ENCODE assay signal across 8 cellular contexts in the genomic region with DNA sequence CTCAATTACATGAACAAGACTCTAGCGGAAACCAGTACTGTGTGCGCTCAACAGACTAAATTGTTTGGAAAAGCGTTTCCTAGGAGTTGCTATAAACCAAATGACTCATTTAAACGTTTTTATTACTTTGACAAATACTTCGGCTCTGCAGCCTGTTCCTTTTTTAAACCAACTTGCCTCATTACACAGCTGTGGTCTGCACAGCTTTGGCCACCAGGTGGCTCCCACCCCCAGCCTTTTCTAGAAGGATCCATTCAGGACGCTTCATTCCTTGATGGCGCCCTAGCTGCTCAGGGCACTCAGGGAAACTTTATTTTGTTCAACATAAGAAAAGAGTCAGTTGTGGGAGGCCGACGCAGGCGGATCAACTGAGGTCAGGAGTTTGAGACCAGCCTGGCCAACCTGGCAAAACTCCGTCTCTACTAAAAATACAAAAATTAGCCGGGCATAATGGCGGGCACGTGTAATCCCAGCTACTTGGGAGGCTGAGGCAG. TPM values are rescaled to one million over a fixed set of nuclear protein-coding genes. Genes with fewer than 3 reads are reported as not detected.
A peak's percentile ranks its signal among the peaks of the same experiment; 100 is the strongest.
DNase-seq lines count a peak whose midpoint lies in the region; ATAC-seq, FAIRE-seq and TF ChIP-seq lines count a peak whose summit lies in the region.

No MANE protein-coding gene starts in this region.

- H2AFZ ChIP-seq in fibroblast of lung (ENCODE audit: low read length) = peak overlapping the region; percentile 55

- no peaks in the 10 kb centered on the region for H4K20me1 ChIP-seq in fibroblast of lung (ENCODE audit: control insufficient read depth, extremely low read depth, insufficient read depth, low read length)

- TF ChIP-seq CTCF in fibroblast of lung (conservative IDR thresholded peaks at IDR 0.05 in 1 of 2, IDR thresholded peaks at IDR 0.05 in 1 of 2; ENCODE audit: low read depth in 1 of 2, low read length in 2 of 2) = peak; percentile 89 to 94
- peak; percentile 93 for TF ChIP-seq CTCF in natural killer cell (IDR thresholded peaks at IDR 0.05)

- H3K27me3 Mint-ChIP-seq in natural killer cell (ENCODE audit: low read depth in 2 of 2) = peaks cover 37 to 43% of the 10 kb centered on the region in 2 donors

- DNase-seq in activated gamma-delta T cell treated with Interleukin-2 at 50 U/mL for 16 hours (peak; percentile 72), activated gamma-delta T cell (lab: John Stamatoyannopoulos, UW) (no peak), HuH-7.5 (ENCODE audit: low spot score) (peak; percentile 66), RCC 7860 (ENCODE audit: low spot score) (peak; percentile 95), fibroblast of lung (ENCODE audit: low read depth in 2 of 2) (peak; percentile 91 to 98), natural killer cell (peak; percentile 59)
- peak; percentile 79 for DNase-seq in activated T-cell treated with anti-CD3 and anti-CD28 coated beads, Interleukin-2, amount 50 U/mL, for 48 hours
- peak; percentile 47 to 79 for DNase-seq in stimulated activated effector memory CD8-positive, alpha-beta T cell treated with anti-CD3 and anti-CD28 coated beads, Interleukin-12 subunit alpha, Interleukin-12 subunit beta, amount 100 ng/mL, for 72 hours (ENCODE audit: low spot score in 2 of 2)

- H3K4me3 ChIP-seq in fibroblast of lung (replicated peaks in 1 of 4; ENCODE audit: control extremely low read depth in 1 of 4, insufficient read depth in 1 of 4, low read depth in 3 of 4, low read length in 4 of 4) = no peak overlapping the region

- H3K4me1 ChIP-seq in fibroblast of lung (ENCODE audit: control insufficient read depth, extremely low read depth, insufficient read depth, low read length) = peaks cover 7% of the 10 kb centered on the region

- FAIRE-seq in RCC 7860 (lab: Jason Lieb, UNC) = peak; percentile 89

- H3K27me3 ChIP-seq in fibroblast of lung (ENCODE audit: control insufficient read depth, insufficient read depth, low read length) = no peaks in the 10 kb centered on the region

- H3K36me3 ChIP-seq in fibroblast of lung (ENCODE audit: control insufficient read depth, insufficient read depth, low read length) = no peaks in the 10 kb centered on the region

- peak overlapping the region; percentile 92 for H3K4me2 ChIP-seq in fibroblast of lung (ENCODE audit: extremely low read depth, insufficient read depth, low read length)

- no peak overlapping the region for H3K9ac ChIP-seq in fibroblast of lung (ENCODE audit: insufficient read depth, low read length)

- peak overlapping the region; percentile 95 for H3K27ac ChIP-seq in fibroblast of lung (ENCODE audit: insufficient read depth, low read length)

- H3K9me3 ChIP-seq in fibroblast of lung (ENCODE audit: control insufficient read depth, insufficient read depth, low read depth, low read length) = no peaks in the 10 kb centered on the region

- no peaks in the 10 kb centered on the region for H3K79me2 ChIP-seq in fibroblast of lung (ENCODE audit: control insufficient read depth, insufficient read depth, low read length)

- H3K36me3 Mint-ChIP-seq in natural killer cell = no peaks in the 10 kb centered on the region
- no peaks in the 10 kb centered on the region for H3K36me3 Mint-ChIP-seq in stimulated activated effector memory CD8-positive, alpha-beta T cell treated with anti-CD3 and anti-CD28 coated beads, Interleukin-12 subunit alpha, Interleukin-12 subunit beta, amount 100 ng/mL, for 72 hours

- no peaks in the 10 kb centered on the region for H3K9me3 Mint-ChIP-seq in natural killer cell
- H3K9me3 Mint-ChIP-seq in stimulated activated effector memory CD8-positive, alpha-beta T cell treated with anti-CD3 and anti-CD28 coated beads, Interleukin-12 subunit alpha, Interleukin-12 subunit beta, amount 100 ng/mL, for 72 hours = no peaks in the 10 kb centered on the region

- peak; percentile 83 to 94 (median 93) for ATAC-seq in natural killer cell
- peak; percentile 85 for ATAC-seq in stimulated activated effector memory CD8-positive, alpha-beta T cell treated with anti-CD3 and anti-CD28 coated beads, Interleukin-12 subunit alpha, Interleukin-12 subunit beta, amount 100 ng/mL, for 72 hours

- H3K4me1 Mint-ChIP-seq in natural killer cell = peaks cover 9 to 16% of the 10 kb centered on the region in 2 donors
- H3K4me1 Mint-ChIP-seq in stimulated activated effector memory CD8-positive, alpha-beta T cell treated with anti-CD3 and anti-CD28 coated beads, Interleukin-12 subunit alpha, Interleukin-12 subunit beta, amount 100 ng/mL, for 72 hours = peaks cover 16% of the 10 kb centered on the region

- no peak overlapping the region for H3K27ac Mint-ChIP-seq in natural killer cell
- H3K27ac Mint-ChIP-seq in stimulated activated effector memory CD8-positive, alpha-beta T cell treated with anti-CD3 and anti-CD28 coated beads, Interleukin-12 subunit alpha, Interleukin-12 subunit beta, amount 100 ng/mL, for 72 hours = no peak overlapping the region

- intact Hi-C loops in natural killer cell (cut with micrococcal nuclease) = loop anchor here (1.0 to 2.0 kb wide), 3 partner anchors 189 to 536 kb away; no protein-coding TSS in a partner anchor

- no peak overlapping the region for H3K4me3 Mint-ChIP-seq in natural killer cell
- no peak overlapping the region for H3K4me3 Mint-ChIP-seq in stimulated activated effector memory CD8-positive, alpha-beta T cell treated with anti-CD3 and anti-CD28 coated beads, Interleukin-12 subunit alpha, Interleukin-12 subunit beta, amount 100 ng/mL, for 72 hours

RNA-seq across cellular contexts. Expression of a gene that starts 41.0 kb away (rescaled TPM):
- 14.9 and 17.2 TPM in 2 replicates for total RNA-seq in fibroblast of lung
- polyA plus RNA-seq in fibroblast of lung = 10.5 and 12.5 TPM in 2 replicates
- polyA plus RNA-seq in fibroblast of lung (2012) = 5.5 and 6.5 TPM in 2 replicates
- 2.7 and 3.9 TPM in 2 replicates for polyA minus RNA-seq in fibroblast of lung (ENCODE audit: low replicate concordance)
- 10 to 100 TPM; 11.7 to 19.8 (median 19.7) TPM for total RNA-seq in natural killer cell
